14 cellular contexts compared by ENCODE assay signal in genomic region chr3:152375546-152375945, GRCh38.
DNase-seq lines count a peak whose midpoint lies in the region; ATAC-seq and TF ChIP-seq lines count a peak whose summit lies in the region.
"Had no signal": no experiment of that assay in that cellular context is flagged by ENCODE, and none has a peak within 500 bp of the region (broad histone marks: within the 10 kb centered on the region; RNA-seq: fewer than 3 reads in every experiment).

No MANE protein-coding gene starts in this region.

- WGBS in thymus: 87% methylated on average over 3 of the region's 3 CpGs

- H3K36me3 ChIP-seq in PC-3 (ENCODE audit: low read depth, low read length): 0 out of 2 replicates have a peak, but pooled peaks cover 7% of the 10 kb centered on the region
- H3K36me3 ChIP-seq in fibroblast of lung (ENCODE audit: control insufficient read depth, insufficient read depth, low read length): no peaks in the 10 kb centered on the region
- peaks cover 10% of the 10 kb centered on the region for H3K36me3 ChIP-seq in thymus (ENCODE audit: control insufficient read depth, insufficient read depth)
- H3K36me3 ChIP-seq: BE2C had no signal

- no peaks in the 10 kb centered on the region for H3F3A ChIP-seq in PC-3 (ENCODE audit: low read length, unreplicated experiment)

- BruUV-seq in PC-3 (replicated peaks; lab: Mats Ljungman, UMichigan): no TSS peak

- H3K27me3 Mint-ChIP-seq in activated naive CD4-positive, alpha-beta T cell treated with anti-CD3 and anti-CD28 coated beads, Interleukin-2, amount 50 U/mL, for 24 hours: no peaks in the 10 kb centered on the region
- H3K27me3 Mint-ChIP-seq in activated T-helper 2 cell treated with anti-CD3 and anti-CD28 coated beads, Interferon-gamma antibody, Interleukin-2, Interleukin-4, amounts not matched to agents 10 μg/mL and 5 μg/mL and 100 μg/mL, durations not matched to agents 14 hours and 24 hours and 36 hours (ENCODE audit: low read depth): no peaks in the 10 kb centered on the region

- TF ChIP-seq CTCF in PC-3 (conservative IDR thresholded peaks at IDR 0.05; ENCODE audit: low read depth, low read length) (no peak), fibroblast of lung (conservative IDR thresholded peaks at IDR 0.05 in 1 of 2, IDR thresholded peaks at IDR 0.05 in 1 of 2; ENCODE audit: low read depth in 1 of 2, low read length in 2 of 2) (no peak)

- H3K4me3 Mint-ChIP-seq in activated naive CD4-positive, alpha-beta T cell treated with anti-CD3 and anti-CD28 coated beads, Interleukin-2, amount 50 U/mL, for 24 hours: no peak overlapping the region
- H3K4me3 Mint-ChIP-seq in activated T-helper 2 cell treated with anti-CD3 and anti-CD28 coated beads, Interferon-gamma antibody, Interleukin-2, Interleukin-4, amounts not matched to agents 10 μg/mL and 5 μg/mL and 100 μg/mL, durations not matched to agents 14 hours and 24 hours and 36 hours (ENCODE audit: low read depth): no peak overlapping the region
- H3K4me3 Mint-ChIP-seq: mesothelial cell of epicardium had no signal

- H4K20me1 ChIP-seq in PC-3 (ENCODE audit: low read length): no peaks in the 10 kb centered on the region
- H4K20me1 ChIP-seq in fibroblast of lung (ENCODE audit: control insufficient read depth, extremely low read depth, insufficient read depth, low read length): no peaks in the 10 kb centered on the region

- H3K4me2 ChIP-seq in PC-3 (ENCODE audit: low read length) (no peak overlapping the region), fibroblast of lung (ENCODE audit: extremely low read depth, insufficient read depth, low read length) (no peak overlapping the region)

- no peaks in the 10 kb centered on the region for H3K9me2 ChIP-seq in PC-3 (replicated peaks; ENCODE audit: low read length)

- H3K4me1 ChIP-seq in PC-3 (ENCODE audit: insufficient read depth, low read length) (peaks cover 13% of the 10 kb centered on the region), fibroblast of lung (ENCODE audit: control insufficient read depth, extremely low read depth, insufficient read depth, low read length) (peaks cover 3% of the 10 kb centered on the region), thymus (ENCODE audit: control insufficient read depth, insufficient read depth, low read length) (no peaks in the 10 kb centered on the region)

- CTCF ChIA-PET in PC-3 (lab: Charles Lee): no interaction called here

- peaks cover 87% of the 10 kb centered on the region for H3K4me1 Mint-ChIP-seq in activated naive CD4-positive, alpha-beta T cell treated with anti-CD3 and anti-CD28 coated beads, Interleukin-2, amount 50 U/mL, for 24 hours
- peaks cover 33% of the 10 kb centered on the region for H3K4me1 Mint-ChIP-seq in activated T-helper 2 cell treated with anti-CD3 and anti-CD28 coated beads, Interferon-gamma antibody, Interleukin-2, Interleukin-4, amounts not matched to agents 10 μg/mL and 5 μg/mL and 100 μg/mL, durations not matched to agents 14 hours and 24 hours and 36 hours (ENCODE audit: low read depth)

- H3K9me3 ChIP-seq in PC-3 (ENCODE audit: low read length): no peaks in the 10 kb centered on the region
- H3K9me3 ChIP-seq in fibroblast of lung (ENCODE audit: control insufficient read depth, insufficient read depth, low read depth, low read length): no peaks in the 10 kb centered on the region
- no peaks in the 10 kb centered on the region for H3K9me3 ChIP-seq in thymus (ENCODE audit: control insufficient read depth)
- H3K9me3 ChIP-seq: BE2C had no signal

- H3K27ac ChIP-seq in PC-3 (ENCODE audit: low read length) (peak overlapping the region; percentile 24), fibroblast of lung (ENCODE audit: insufficient read depth, low read length) (peak overlapping the region; percentile 4), thymus (ENCODE audit: low read depth) (peak overlapping the region; percentile 15)

- H2AFZ ChIP-seq in PC-3 (ENCODE audit: low read length) (no peak overlapping the region), fibroblast of lung (ENCODE audit: low read length) (no peak overlapping the region)

- intact Hi-C loops in PC-3 (cut with micrococcal nuclease): no loop called here
- intact Hi-C loops in activated T-helper 2 cell treated with anti-CD3 and anti-CD28 coated beads, Interferon-gamma antibody, Interleukin-2, Interleukin-4, amounts not matched to agents 10 μg/mL and 5 μg/mL and 100 μg/mL, durations not matched to agents 14 hours and 24 hours and 36 hours (cut with micrococcal nuclease): loop anchor here (5.0 kb wide), 1 partner anchor 67 kb away; no protein-coding TSS in a partner anchor

- POLR2A ChIA-PET in PC-3 (lab: Charles Lee; ENCODE audit: unreplicated experiment): no interaction called here

- no peaks in the 10 kb centered on the region for H3K9me3 Mint-ChIP-seq in activated naive CD4-positive, alpha-beta T cell treated with anti-CD3 and anti-CD28 coated beads, Interleukin-2, amount 50 U/mL, for 24 hours
- no peaks in the 10 kb centered on the region for H3K9me3 Mint-ChIP-seq in activated T-helper 2 cell treated with anti-CD3 and anti-CD28 coated beads, Interferon-gamma antibody, Interleukin-2, Interleukin-4, amounts not matched to agents 10 μg/mL and 5 μg/mL and 100 μg/mL, durations not matched to agents 14 hours and 24 hours and 36 hours

- H3K36me3 Mint-ChIP-seq in activated naive CD4-positive, alpha-beta T cell treated with anti-CD3 and anti-CD28 coated beads, Interleukin-2, amount 50 U/mL, for 24 hours: peaks cover 21% of the 10 kb centered on the region
- H3K36me3 Mint-ChIP-seq in activated T-helper 2 cell treated with anti-CD3 and anti-CD28 coated beads, Interferon-gamma antibody, Interleukin-2, Interleukin-4, amounts not matched to agents 10 μg/mL and 5 μg/mL and 100 μg/mL, durations not matched to agents 14 hours and 24 hours and 36 hours (ENCODE audit: low read depth): peaks cover 53% of the 10 kb centered on the region

- DNase-seq in activated naive CD4-positive, alpha-beta T cell treated with Interleukin-2 at 50 U/mL for 16 hours: no peak
- peak; percentile 25 for DNase-seq in PC-3
- DNase-seq in fibroblast of lung (ENCODE audit: low read depth in 2 of 2): peak; percentile 37 to 38
- DNase-seq in NCI-H2227 (lab: John Stamatoyannopoulos, UW; ENCODE audit: unreplicated experiment): no peak
- DNase-seq in germinal center (ENCODE audit: low spot score): no peak
- no peak for DNase-seq in activated T-helper 2 cell treated with anti-CD3 and anti-CD28 coated beads, Interferon-gamma antibody, Interleukin-2, Interleukin-4, amounts not matched to agents 10 μg/mL and 5 μg/mL and 100 μg/mL, durations not matched to agents 14 hours and 24 hours and 36 hours (ENCODE audit: low spot score)
- DNase-seq: BE2C, MV-4-11, NCI-H82, T-helper 2 cell had no signal

- H3K4me3 ChIP-seq in PC-3 (ENCODE audit: low read length): no peak overlapping the region
- no peak overlapping the region for H3K4me3 ChIP-seq in fibroblast of lung (replicated peaks in 1 of 4; ENCODE audit: control extremely low read depth in 1 of 4, insufficient read depth in 1 of 4, low read depth in 3 of 4, low read length in 4 of 4)
- no peak overlapping the region for H3K4me3 ChIP-seq in thymus (ENCODE audit: low read length)
- H3K4me3 ChIP-seq: skin epidermis had no signal

- H3K27ac Mint-ChIP-seq in activated naive CD4-positive, alpha-beta T cell treated with anti-CD3 and anti-CD28 coated beads, Interleukin-2, amount 50 U/mL, for 24 hours: peak overlapping the region; percentile 80
- no peak overlapping the region for H3K27ac Mint-ChIP-seq in activated T-helper 2 cell treated with anti-CD3 and anti-CD28 coated beads, Interferon-gamma antibody, Interleukin-2, Interleukin-4, amounts not matched to agents 10 μg/mL and 5 μg/mL and 100 μg/mL, durations not matched to agents 14 hours and 24 hours and 36 hours

- peaks cover 100% of the 10 kb centered on the region for H3K79me2 ChIP-seq in PC-3 (ENCODE audit: low read length)
- peaks cover 91% of the 10 kb centered on the region for H3K79me2 ChIP-seq in fibroblast of lung (ENCODE audit: control insufficient read depth, insufficient read depth, low read length)

- H3K9ac ChIP-seq in PC-3 (ENCODE audit: low read length) (no peak overlapping the region), fibroblast of lung (ENCODE audit: insufficient read depth, low read length) (no peak overlapping the region)

- H3K27me3 ChIP-seq in PC-3 (ENCODE audit: low read length) (no peaks in the 10 kb centered on the region), fibroblast of lung (ENCODE audit: control insufficient read depth, insufficient read depth, low read length) (no peaks in the 10 kb centered on the region), thymus (ENCODE audit: control insufficient read depth, insufficient read depth) (no peaks in the 10 kb centered on the region)
- H3K27me3 ChIP-seq: BE2C had no signal

- no peak for ATAC-seq in PC-3

Comparison
In these comparisons a context has a peak if more than half of its experiments do, and no peak if none do; other contexts are left out.
1. DNase-seq: peak in PC-3 (single experiment) and fibroblast of lung (2 of 2); none in activated naive CD4-positive, alpha-beta T cell treated with Interleukin-2 at 50 U/mL for 16 hours (single experiment), NCI-H2227 (single experiment), germinal center (single experiment) and activated T-helper 2 cell treated with anti-CD3 and anti-CD28 coated beads, Interferon-gamma antibody, Interleukin-2, Interleukin-4, amounts not matched to agents 10 μg/mL and 5 μg/mL and 100 μg/mL, durations not matched to agents 14 hours and 24 hours and 36 hours (single experiment).
2. Peak in every context shown above with its lines, with median percentiles within 50 percentile points of each other: H3K27ac ChIP-seq.